ENCODE assay signal across 8 cellular contexts in genomic region chr10:132939957-132940790, GRCh38. TPM values are rescaled to one million over a fixed set of nuclear protein-coding genes. Genes with fewer than 3 reads are reported as not detected.
A peak's percentile ranks its signal among the peaks of the same experiment; 100 is the strongest.
DNase-seq lines count a peak whose midpoint lies in the region; ATAC-seq and TF ChIP-seq lines count a peak whose summit lies in the region.

No MANE protein-coding gene starts in this region.

- TF ChIP-seq CTCF in GM13977 (IDR thresholded peaks at IDR 0.05; ENCODE audit: extremely low read depth, insufficient read depth, missing control alignments) (peak; percentile 62), smooth muscle cell (IDR thresholded peaks at IDR 0.05; ENCODE audit: borderline replicate concordance, insufficient read depth, poor library complexity, severe bottlenecking) (peak; percentile 79)

- H3K9me3 ChIP-seq in BLaER1 (no peaks in the 10 kb centered on the region), smooth muscle cell (replicated peaks; ENCODE audit: low read depth) (no peaks in the 10 kb centered on the region)
- H3K9me3 ChIP-seq in effector memory CD4-positive, alpha-beta T cell (ENCODE audit: control insufficient read depth, low read length): no peaks in the 10 kb centered on the region

- H2AFZ ChIP-seq in smooth muscle cell (ENCODE audit: low read depth): no peak overlapping the region

- peak overlapping the region; percentile 36; the same call in 1 of the 2 replicates for H3K9ac ChIP-seq in BLaER1
- H3K9ac ChIP-seq in smooth muscle cell (ENCODE audit: low read depth): no peak overlapping the region

- no peak overlapping the region for H3K4me3 Mint-ChIP-seq in activated naive CD4-positive, alpha-beta T cell treated with anti-CD3 and anti-CD28 coated beads for 36 hours

- H3K4me3 ChIP-seq in BLaER1 (no peak overlapping the region), smooth muscle cell (no peak overlapping the region)
- H3K4me3 ChIP-seq in effector memory CD4-positive, alpha-beta T cell (ENCODE audit: insufficient read depth, low read depth, low read length, poor library complexity, severe bottlenecking): no peak overlapping the region

- H3K27ac Mint-ChIP-seq in activated naive CD4-positive, alpha-beta T cell treated with anti-CD3 and anti-CD28 coated beads for 36 hours: no peak overlapping the region

- H3K36me3 Mint-ChIP-seq in activated naive CD4-positive, alpha-beta T cell treated with anti-CD3 and anti-CD28 coated beads for 36 hours (ENCODE audit: low read depth): no peaks in the 10 kb centered on the region

- intact Hi-C loops in activated naive CD4-positive, alpha-beta T cell treated with anti-CD3 and anti-CD28 coated beads for 36 hours (cut with micrococcal nuclease): loop anchor here (1.0 to 10.0 kb wide), 6 partner anchors 155 to 455 kb away; partner anchors contain the start of gene MTG1
- intact Hi-C loops in left ventricle myocardium superior (cut with micrococcal nuclease): no loop called here

- no peaks in the 10 kb centered on the region for H3K79me2 ChIP-seq in smooth muscle cell (ENCODE audit: low read depth)

- CTCF ChIA-PET in activated naive CD4-positive, alpha-beta T cell treated with anti-CD3 and anti-CD28 coated beads for 36 hours (lab: Charles Lee): interaction anchor here (0.6 to 1.5 kb wide), 11 partner anchors 22 to 675 kb away, joined by 3 to 9 read pairs (median 4); no protein-coding TSS in a partner anchor

- no peaks in the 10 kb centered on the region for H3K9me3 Mint-ChIP-seq in activated naive CD4-positive, alpha-beta T cell treated with anti-CD3 and anti-CD28 coated beads for 36 hours

- WGBS in smooth muscle cell (ENCODE audit: low lambda C conversion rate): 55% methylated on average over 24 of the region's 24 CpGs

- H3K27ac ChIP-seq in BLaER1: no peak overlapping the region
- H3K27ac ChIP-seq in smooth muscle cell (ENCODE audit: low read depth): no peak overlapping the region
- H3K27ac ChIP-seq in effector memory CD4-positive, alpha-beta T cell (ENCODE audit: insufficient read depth, low read length, poor library complexity, severe bottlenecking): no peak overlapping the region

- in situ Hi-C loops in GM13977 (cut with MboI; ENCODE audit: low pct_unique_long_range_greater_than_20kb, low sequenced_read_pairs, unreplicated experiment): no loop called here

- H3K4me2 ChIP-seq in BLaER1 (peak overlapping the region; percentile 84), smooth muscle cell (no peak overlapping the region)

- peaks cover 53% of the 10 kb centered on the region for H3K27me3 Mint-ChIP-seq in activated naive CD4-positive, alpha-beta T cell treated with anti-CD3 and anti-CD28 coated beads for 36 hours (ENCODE audit: low read depth)

- DNase-seq in GM13977 (ENCODE audit: low spot score): peak; percentile 65
- peak; percentile 6 for DNase-seq in LHCN-M2 (ENCODE audit: low read depth)
- peak; percentile 72 for DNase-seq in activated naive CD4-positive, alpha-beta T cell treated with anti-CD3 and anti-CD28 coated beads for 36 hours
- peak; percentile 54 for DNase-seq in left ventricle myocardium superior
- DNase-seq in smooth muscle cell (lab: John Stamatoyannopoulos, UW; ENCODE audit: unreplicated experiment): peak; percentile 14
- no peak for DNase-seq in effector memory CD4-positive, alpha-beta T cell

- no peaks in the 10 kb centered on the region for H3F3A ChIP-seq in smooth muscle cell (ENCODE audit: low read depth)

- no peaks in the 10 kb centered on the region for H3K36me3 ChIP-seq in BLaER1
- H3K36me3 ChIP-seq in smooth muscle cell (ENCODE audit: low read depth): no peaks in the 10 kb centered on the region
- H3K36me3 ChIP-seq in effector memory CD4-positive, alpha-beta T cell (ENCODE audit: control insufficient read depth, insufficient read depth, low read length): no peaks in the 10 kb centered on the region

- H3K4me1 ChIP-seq in BLaER1 (peaks cover 53% of the 10 kb centered on the region), smooth muscle cell (ENCODE audit: low read depth) (no peaks in the 10 kb centered on the region)
- H3K4me1 ChIP-seq in effector memory CD4-positive, alpha-beta T cell (ENCODE audit: control insufficient read depth, insufficient read depth, low read length, poor library complexity, severe bottlenecking): peaks cover 8% of the 10 kb centered on the region

- no peak for ATAC-seq in left ventricle myocardium superior
- ATAC-seq in HG02973 (IDR thresholded peaks at IDR 0.05; ENCODE audit: unreplicated experiment): no peak

- peaks cover 58% of the 10 kb centered on the region for H3K27me3 ChIP-seq in BLaER1
- H3K27me3 ChIP-seq in smooth muscle cell (ENCODE audit: low read depth): no peaks in the 10 kb centered on the region
- peaks cover 20% of the 10 kb centered on the region for H3K27me3 ChIP-seq in effector memory CD4-positive, alpha-beta T cell (replicated peaks; ENCODE audit: control insufficient read depth, insufficient read depth, low read length, poor library complexity, severe bottlenecking)

- peaks cover 12% of the 10 kb centered on the region; the same call in 1 of the 2 replicates for H4K20me1 ChIP-seq in BLaER1
- H4K20me1 ChIP-seq in smooth muscle cell (ENCODE audit: low read depth): no peaks in the 10 kb centered on the region

- peaks cover 5% of the 10 kb centered on the region for H3K4me1 Mint-ChIP-seq in activated naive CD4-positive, alpha-beta T cell treated with anti-CD3 and anti-CD28 coated beads for 36 hours (ENCODE audit: low read depth)

RNA-seq across cellular contexts. Expression of gene CFAP46, which starts 2.2 kb away (rescaled TPM):
- total RNA-seq in LHCN-M2 (2014; rRNA removed): not detected in 2 replicates
- 0.10 TPM for polyA plus RNA-seq in LHCN-M2 (2012)
- not detected for total RNA-seq in activated naive CD4-positive, alpha-beta T cell treated with anti-CD3 and anti-CD28 coated beads for 36 hours
- total RNA-seq in left ventricle myocardium superior: 1.5 TPM
- 1.1 and 4.1 TPM in 2 replicates for total RNA-seq in smooth muscle cell
- 2.0 and 3.1 TPM in 2 replicates for polyA plus RNA-seq in smooth muscle cell

Comparison
In these comparisons a context has a peak if more than half of its experiments do, and no peak if none do; other contexts are left out.
1. DNase-seq: peak in GM13977 (single experiment), LHCN-M2 (single experiment), activated naive CD4-positive, alpha-beta T cell treated with anti-CD3 and anti-CD28 coated beads for 36 hours (single experiment), left ventricle myocardium superior (single experiment) and smooth muscle cell (single experiment); none in effector memory CD4-positive, alpha-beta T cell (0 of 3).